Comparison of ENCODE assay signal across 14 cellular contexts in genomic region chr21:33844104-33844889, GRCh38.
DNase-seq lines count a peak whose midpoint lies in the region; ATAC-seq and TF ChIP-seq lines count a peak whose summit lies in the region.
"Had no signal": no experiment of that assay in that cellular context is flagged by ENCODE, and none has a peak within 500 bp of the region (broad histone marks: within the 10 kb centered on the region; RNA-seq: fewer than 3 reads in every experiment).

No MANE protein-coding gene starts in this region.

- no peak overlapping the region for H3K9ac ChIP-seq in SK-N-SH

- no peaks in the 10 kb centered on the region for H4K20me1 ChIP-seq in SK-N-SH (ENCODE audit: insufficient read depth)

- H3K9me3 ChIP-seq in SK-N-SH (no peaks in the 10 kb centered on the region), vagina (no peaks in the 10 kb centered on the region)
- H3K9me3 ChIP-seq: mucosa of descending colon, Peyer's patch had no signal

- no peak overlapping the region for H3K4me3 ChIP-seq in SK-N-SH (ENCODE audit: low read depth in 2 of 2, low read length in 1 of 2)
- no peak overlapping the region for H3K4me3 ChIP-seq in fibroblast of the aortic adventitia (ENCODE audit: low read depth, low read length)
- no peak overlapping the region for H3K4me3 ChIP-seq in vagina
- H3K4me3 ChIP-seq: mucosa of descending colon, Peyer's patch had no signal

- H2AFZ ChIP-seq in SK-N-SH (ENCODE audit: low read depth), result no peak overlapping the region

- no peak for TF ChIP-seq POLR2A in vagina (IDR thresholded peaks at IDR 0.05)

- DNase-seq in SK-N-SH (no peak), fibroblast of the aortic adventitia (ENCODE audit: low read depth) (peak; percentile 30), myocyte (ENCODE audit: low read depth) (peak; percentile 90), vagina (ENCODE audit: extremely low spot score in 2 of 2) (no peak), GM13977 (ENCODE audit: low spot score) (no peak), activated gamma-delta T cell treated with Interleukin-2 at 50 U/mL for 16 hours (no peak), midbrain (lab: John Stamatoyannopoulos, UW) (no peak)
- DNase-seq: Calu3, mucosa of descending colon, NCI-H1048, NCI-H446 treated with DMSO at 0.1 percent for 48 hours, Peyer's patch had no signal

- intact Hi-C loops in vagina (cut with DNase I), result no loop called here

- 80% methylated on average over 14 of the region's 20 CpGs for WGBS in SK-N-SH (ENCODE audit: low lambda C conversion rate)

- no peak overlapping the region for H3K27ac ChIP-seq in SK-N-SH (ENCODE audit: low read depth in 2 of 2, low read length in 1 of 2)
- H3K27ac ChIP-seq in vagina, result peak overlapping the region; percentile 4
- H3K27ac ChIP-seq: 22Rv1, Peyer's patch had no signal

- POLR2A ChIA-PET in SK-N-SH (lab: Yijun Ruan, JAX), result no interaction called here

- H3K4me1 ChIP-seq in SK-N-SH (ENCODE audit: control insufficient read depth in 1 of 2, insufficient read depth in 2 of 2, low read depth in 1 of 2, low read length in 1 of 2) (no peaks in the 10 kb centered on the region), vagina (peaks cover 39% of the 10 kb centered on the region)
- H3K4me1 ChIP-seq: Peyer's patch had no signal

- no peak for ATAC-seq in SK-N-SH treated with all-trans-retinoic acid at 6 μM for 48 hours
- ATAC-seq: mucosa of descending colon had no signal

- TF ChIP-seq EP300 in SK-N-SH (IDR thresholded peaks at IDR 0.05; ENCODE audit: borderline replicate concordance in 1 of 2, low read depth in 1 of 2, low read length in 1 of 2), result no peak

- H3K79me2 ChIP-seq in SK-N-SH (ENCODE audit: insufficient read depth), result no peaks in the 10 kb centered on the region

- CTCF ChIA-PET in SK-N-SH (lab: Yijun Ruan, JAX), result interaction anchor here (1.3 kb wide), 1 partner anchor 24 kb away, joined by 4 read pairs; no protein-coding TSS in a partner anchor

- no peak for TF ChIP-seq RAD21 in SK-N-SH (IDR thresholded peaks at IDR 0.05; ENCODE audit: low read length)

- no peak overlapping the region for H3K4me2 ChIP-seq in SK-N-SH

- in situ Hi-C loops in GM13977 (cut with MboI; ENCODE audit: low pct_unique_long_range_greater_than_20kb, low sequenced_read_pairs, unreplicated experiment), result no loop called here

- H3K9me2 ChIP-seq in SK-N-SH, result no peaks in the 10 kb centered on the region

- no peaks in the 10 kb centered on the region for H3F3A ChIP-seq in SK-N-SH (replicated peaks; ENCODE audit: insufficient read depth)

- peaks cover 0 to 5% of the 10 kb centered on the region in 2 experiments for H3K36me3 ChIP-seq in SK-N-SH (replicated peaks in 1 of 2; ENCODE audit: control insufficient read depth in 1 of 2, insufficient read depth in 2 of 2, low read length in 1 of 2)
- H3K36me3 ChIP-seq in vagina, result no peaks in the 10 kb centered on the region
- H3K36me3 ChIP-seq: Peyer's patch had no signal

- H3K27me3 ChIP-seq in SK-N-SH (ENCODE audit: insufficient read depth), result no peaks in the 10 kb centered on the region
- H3K27me3 ChIP-seq in vagina, result no peaks in the 10 kb centered on the region
- H3K27me3 ChIP-seq: Peyer's patch had no signal

- TF ChIP-seq CTCF in SK-N-SH (IDR thresholded peaks at IDR 0.05) (no peak), fibroblast of the aortic adventitia (IDR thresholded peaks at IDR 0.05; ENCODE audit: insufficient read depth, low read length) (no peak), vagina (IDR thresholded peaks at IDR 0.05) (no peak), GM13977 (IDR thresholded peaks at IDR 0.05; ENCODE audit: extremely low read depth, insufficient read depth, missing control alignments) (no peak)

TF ChIP-seq in SK-N-SH treated with all-trans-retinoic acid at 6 μM for 48 hours, 23 proteins besides CTCF, POLR2A, EP300 and RAD21:
- 0 out of 2 replicates have a peak, but pooled peaks have one; percentile 9 for TF ChIP-seq ISL1 (CRISPR knock-in tag; IDR thresholded peaks at IDR 0.05)
- no peak for TF ChIP-seq OSR1 (CRISPR knock-in tag; IDR thresholded peaks at IDR 0.05)

TF ChIP-seq in SK-N-SH, 30 proteins besides CTCF, POLR2A, EP300 and RAD21:
- TF ChIP-seq TCF12 (IDR thresholded peaks at IDR 0.05) (no peak), CHD2 (IDR thresholded peaks at IDR 0.05; ENCODE audit: low read length, partially characterized antibody) (no peak), PBX3 (IDR thresholded peaks at IDR 0.05) (no peak), FOXM1 (IDR thresholded peaks at IDR 0.05; ENCODE audit: low read depth) (no peak), FOSL2 (IDR thresholded peaks at IDR 0.05; ENCODE audit: borderline replicate concordance, low read depth) (no peak), FOXJ3 (CRISPR knock-in tag; IDR thresholded peaks at IDR 0.05) (no peak), RFX5 (IDR thresholded peaks at IDR 0.05; ENCODE audit: low read length) (no peak), REST (IDR thresholded peaks at IDR 0.05; ENCODE audit: low read depth, low read length) (no peak), EZH2phosphoT487 (IDR thresholded peaks at IDR 0.05; ENCODE audit: borderline replicate concordance, low read depth) (no peak), YY1 (IDR thresholded peaks at IDR 0.05; ENCODE audit: low read depth) (no peak), RXRA (IDR thresholded peaks at IDR 0.05; ENCODE audit: borderline replicate concordance, low read depth) (no peak), POLR2AphosphoS5 (IDR thresholded peaks at IDR 0.05; ENCODE audit: low read depth, low read length) (no peak), MAX (IDR thresholded peaks at IDR 0.05; ENCODE audit: low read depth) (no peak), IRF3 (IDR thresholded peaks at IDR 0.05; ENCODE audit: low read depth, low read length) (no peak), TEAD4 (IDR thresholded peaks at IDR 0.05; ENCODE audit: borderline replicate concordance, insufficient read depth) (no peak), GABPA (IDR thresholded peaks at IDR 0.05; ENCODE audit: low read depth) (no peak)

Comparison
In these comparisons a context has a peak if more than half of its experiments do, and no peak if none do; other contexts are left out.
1. DNase-seq: peak in fibroblast of the aortic adventitia (single experiment) and myocyte (single experiment); none in SK-N-SH (single experiment), vagina (0 of 2), GM13977 (single experiment), activated gamma-delta T cell treated with Interleukin-2 at 50 U/mL for 16 hours (single experiment) and midbrain (single experiment).